21 cellular contexts compared by ENCODE assay signal in the genomic region with DNA sequence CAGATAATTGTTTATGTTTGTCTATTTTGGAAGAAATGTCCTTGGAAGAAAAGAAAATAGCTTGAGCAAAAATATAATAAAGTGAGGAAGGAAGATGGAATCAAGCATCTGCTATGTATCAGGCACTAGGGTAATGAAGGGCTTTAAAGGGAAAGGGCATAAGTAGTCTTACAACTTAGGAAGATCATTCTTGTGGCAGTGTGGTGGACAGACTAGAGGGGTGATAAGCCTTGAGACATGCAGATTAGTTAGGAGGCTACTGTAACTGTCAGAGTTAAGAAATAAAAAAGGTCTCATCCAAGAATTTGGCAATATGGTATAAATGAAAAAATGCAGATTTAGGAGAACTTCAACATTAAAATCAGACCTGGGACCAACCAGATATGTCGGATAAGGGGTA.
"Had no signal": no experiment of that assay in that cellular context is flagged by ENCODE, and none has a peak within 500 bp of the region (broad histone marks: within the 10 kb centered on the region; RNA-seq: fewer than 3 reads in every experiment).

No MANE protein-coding gene starts in this region.

- FAIRE-seq: frontal cortex, TTC549 had no signal

- H3K27me3 Mint-ChIP-seq: activated CD4-positive, alpha-beta memory T cell treated with anti-CD3 and anti-CD28 coated beads for 36 hours; activated CD8-positive, alpha-beta memory T cell treated with anti-CD3 and anti-CD28 coated beads, Interleukin-2, amount 10 ng/mL, durations not matched to agents 7 days and 5 days; stimulated activated naive CD8-positive, alpha-beta T cell treated with anti-CD3 and anti-CD28 coated beads, Interleukin-15, amount 100 ng/mL, for 72 hours; type B pancreatic cell had no signal

- H3K4me1 Mint-ChIP-seq: stimulated activated naive CD8-positive, alpha-beta T cell treated with anti-CD3 and anti-CD28 coated beads, Interleukin-15, amount 100 ng/mL, for 72 hours had no signal

- H3K4me3 Mint-ChIP-seq: activated CD4-positive, alpha-beta memory T cell treated with anti-CD3 and anti-CD28 coated beads for 36 hours; activated CD8-positive, alpha-beta memory T cell treated with anti-CD3 and anti-CD28 coated beads, Interleukin-2, amount 10 ng/mL, durations not matched to agents 7 days and 5 days; activated T-cell treated with anti-CD3 and anti-CD28 coated beads, Interleukin-2, amount 50 U/mL, for 4 hours; neural crest cell; stimulated activated naive CD8-positive, alpha-beta T cell treated with anti-CD3 and anti-CD28 coated beads, Interleukin-15, amount 100 ng/mL, for 72 hours; type B pancreatic cell had no signal

- DNase-seq: activated CD4-positive, alpha-beta T cell treated with anti-CD3 and anti-CD28 coated beads for 1 hour; activated CD8-positive, alpha-beta memory T cell treated with anti-CD3 and anti-CD28 coated beads, Interleukin-2, amount 10 ng/mL, durations not matched to agents 7 days and 5 days; activated gamma-delta T cell; activated T-cell treated with anti-CD3 and anti-CD28 coated beads, Interleukin-2, amount 50 U/mL, for 4 hours; amniotic stem cell; effector CD8-positive, alpha-beta T cell; heart right ventricle; left cardiac atrium; lower lobe of right lung; midbrain; right cardiac atrium; stimulated activated naive CD8-positive, alpha-beta T cell treated with anti-CD3 and anti-CD28 coated beads, Interleukin-15, amount 100 ng/mL, for 72 hours; T-helper 2 cell had no signal

- H3K27ac ChIP-seq: body of pancreas, heart right ventricle, lower lobe of right lung, prostate gland had no signal

- H3K9me3 Mint-ChIP-seq: activated CD4-positive, alpha-beta memory T cell treated with anti-CD3 and anti-CD28 coated beads for 36 hours; activated naive CD4-positive, alpha-beta T cell treated with anti-CD3 and anti-CD28 coated beads, Interleukin-2, amount 50 U/mL, for 72 hours; activated T-cell treated with anti-CD3 and anti-CD28 coated beads, Interleukin-2, amount 50 U/mL, for 4 hours; neural crest cell; stimulated activated naive CD8-positive, alpha-beta T cell treated with anti-CD3 and anti-CD28 coated beads, Interleukin-15, amount 100 ng/mL, for 72 hours; type B pancreatic cell had no signal

- H3K27ac Mint-ChIP-seq: activated CD4-positive, alpha-beta memory T cell treated with anti-CD3 and anti-CD28 coated beads for 36 hours; activated CD8-positive, alpha-beta memory T cell treated with anti-CD3 and anti-CD28 coated beads, Interleukin-2, amount 10 ng/mL, durations not matched to agents 7 days and 5 days; activated naive CD4-positive, alpha-beta T cell treated with anti-CD3 and anti-CD28 coated beads, Interleukin-2, amount 50 U/mL, for 72 hours; stimulated activated naive CD8-positive, alpha-beta T cell treated with anti-CD3 and anti-CD28 coated beads, Interleukin-15, amount 100 ng/mL, for 72 hours; type B pancreatic cell had no signal
